ENCODE assay signal across 9 cellular contexts in the genomic region with DNA sequence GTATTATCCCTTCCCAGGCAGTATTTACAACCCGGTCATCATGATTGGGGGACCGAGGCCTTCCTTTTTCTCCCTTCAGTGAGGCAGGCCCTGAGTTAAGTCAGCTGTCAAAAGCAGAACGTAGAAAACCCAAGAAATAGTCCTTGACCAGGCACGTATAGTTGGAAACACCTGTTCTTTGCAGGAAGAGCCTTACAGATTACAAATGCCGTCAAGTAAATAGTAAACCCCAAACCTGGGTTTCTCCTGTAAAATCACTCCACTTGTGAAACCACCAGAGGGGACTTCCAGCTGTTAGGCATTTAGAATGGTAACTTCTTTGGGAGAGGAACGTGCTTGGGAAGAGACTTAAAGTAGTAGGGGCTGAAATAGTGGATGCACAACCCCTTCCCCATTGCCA. TPM values are rescaled to one million over a fixed set of nuclear protein-coding genes. Genes with fewer than 3 reads are reported as not detected.
DNase-seq lines count a peak whose midpoint lies in the region; ATAC-seq and TF ChIP-seq lines count a peak whose summit lies in the region.
"Had no signal": no experiment of that assay in that cellular context is flagged by ENCODE, and none has a peak within 500 bp of the region (broad histone marks: within the 10 kb centered on the region; RNA-seq: fewer than 3 reads in every experiment).

No MANE protein-coding gene starts in this region.

- H3K4me2 ChIP-seq in HCT116 (ENCODE audit: low read length): peak overlapping the region; percentile 87; the same call in 1 of the 2 replicates

- RAD21 ChIA-PET in HCT116 (lab: Charles Lee; ENCODE audit: low non-redundant PET in 1 of 2, low total read pairs in 2 of 2, uncharacterized antibody in 2 of 2, unreplicated experiment in 2 of 2): no interaction called here

- BruUV-seq in HCT116 (replicated peaks; lab: Mats Ljungman, UMichigan): no TSS peak

- TF ChIP-seq CTCF in HCT116 (IDR thresholded peaks at IDR 0.05 in 2 of 3, conservative IDR thresholded peaks at IDR 0.05 in 1 of 3; ENCODE audit: borderline replicate concordance in 1 of 3, insufficient read depth in 1 of 3, low read depth in 2 of 3, low read length in 2 of 3) (no peak), glutamatergic neuron (IDR thresholded peaks at IDR 0.05; ENCODE audit: partially characterized antibody, unreplicated experiment) (no peak)

- intact Hi-C loops in HCT116 (cut with micrococcal nuclease): no loop called here

- H3K4me3 Mint-ChIP-seq in T-cell (peak overlapping the region in 2 of 3 donors; percentile 69 to 76), glutamatergic neuron (ENCODE audit: unreplicated experiment) (peak overlapping the region; percentile 43)

- H3K36me3 Mint-ChIP-seq in T-cell (peaks cover 3% of the 10 kb centered on the region), glutamatergic neuron (ENCODE audit: unreplicated experiment) (peaks cover 5% of the 10 kb centered on the region)

- no peak overlapping the region for H2AFZ ChIP-seq in HCT116 (ENCODE audit: low read depth, low read length, poor library complexity, severe bottlenecking)

- H3K4me1 ChIP-seq in HCT116 (ENCODE audit: control insufficient read depth in 1 of 2, insufficient read depth in 2 of 2, low read length in 2 of 2) (peaks cover 9 to 22% of the 10 kb centered on the region in 2 experiments; a peak in 3 of 4 replicates), skeletal muscle tissue (ENCODE audit: control insufficient read depth in 3 of 3, insufficient read depth in 3 of 3, low read length in 3 of 3) (peaks cover 17 to 28% (median 20%) of the 10 kb centered on the region in 3 donors)

- H3K4me3 ChIP-seq in HCT116 (replicated peaks in 1 of 2; ENCODE audit: low read depth in 1 of 2, low read length in 2 of 2): no peak overlapping the region
- H3K4me3 ChIP-seq in skeletal muscle tissue (ENCODE audit: low read length in 3 of 3): peak overlapping the region in 1 of 3 donors; percentile 87

- TF ChIP-seq RAD21 in HCT116 (IDR thresholded peaks at IDR 0.05; ENCODE audit: low read depth): no peak

- H3K27me3 ChIP-seq in HCT116 (ENCODE audit: insufficient read depth, low read length) (no peaks in the 10 kb centered on the region), skeletal muscle tissue (ENCODE audit: control insufficient read depth in 3 of 3, insufficient read depth in 3 of 3, low read length in 3 of 3) (no peaks in the 10 kb centered on the region)

- H3K9me3 ChIP-seq in HCT116 (ENCODE audit: control insufficient read depth in 1 of 2, insufficient read depth in 1 of 2, low read depth in 1 of 2, low read length in 2 of 2) (peaks cover 0 to 1% of the 10 kb centered on the region in 2 experiments; a peak in 1 of 4 replicates), skeletal muscle tissue (ENCODE audit: control insufficient read depth in 3 of 3, low read length in 3 of 3) (no peaks in the 10 kb centered on the region)

- CTCF ChIA-PET in HCT116 (lab: Charles Lee) (interaction anchor here (1.2 kb wide), 1 partner anchor 312 kb away, joined by 4 read pairs; no protein-coding TSS in a partner anchor), T-cell (lab: Charles Lee) (no interaction called here)

- H3K9me3 Mint-ChIP-seq in T-cell (peaks cover 0 to 4% (median 0%) of the 10 kb centered on the region in 3 donors), glutamatergic neuron (ENCODE audit: unreplicated experiment) (peaks cover 2% of the 10 kb centered on the region)

- no peaks in the 10 kb centered on the region for H3K27me3 Mint-ChIP-seq in T-cell
- H3K27me3 Mint-ChIP-seq in glutamatergic neuron (ENCODE audit: unreplicated experiment): no peaks in the 10 kb centered on the region

- POLR2A ChIA-PET in HCT116 (lab: Charles Lee) (interaction anchor here (0.8 kb wide), 1 partner anchor 10 kb away, joined by 3 read pairs; no protein-coding TSS in a partner anchor), T-cell (lab: Charles Lee) (interaction anchor here (0.6 to 0.9 kb wide), 2 partner anchors 35 to 260 kb away, joined by 3 read pairs; no protein-coding TSS in a partner anchor)

- peaks cover 39% of the 10 kb centered on the region for H3K79me2 ChIP-seq in HCT116 (ENCODE audit: insufficient read depth, low read length)

- H3K27ac Mint-ChIP-seq in T-cell (peak overlapping the region; percentile 77 to 84), glutamatergic neuron (ENCODE audit: unreplicated experiment) (peak overlapping the region; percentile 62)

- no peak for ATAC-seq in HCT116
- ATAC-seq in T-cell (replicated peaks in 1 of 4): no peak

- no peaks in the 10 kb centered on the region for H3K9me2 ChIP-seq in HCT116 (ENCODE audit: insufficient read depth)

- H3K36me3 ChIP-seq in HCT116 (ENCODE audit: control insufficient read depth in 1 of 2, insufficient read depth in 2 of 2, low read length in 2 of 2) (peaks cover 0 to 8% of the 10 kb centered on the region in 2 experiments; a peak in 1 of 4 replicates), skeletal muscle tissue (ENCODE audit: control insufficient read depth in 3 of 3, insufficient read depth in 3 of 3, low read length in 3 of 3) (no peaks in the 10 kb centered on the region)

- no peak for TF ChIP-seq POLR2A in HCT116 (IDR thresholded peaks at IDR 0.05; ENCODE audit: borderline replicate concordance, extremely low read depth, insufficient read depth, insufficient read length)

- H3K9ac ChIP-seq in HCT116 (ENCODE audit: low read length) (peak overlapping the region; percentile 90), skeletal muscle tissue (ENCODE audit: low read depth in 1 of 3, low read length in 3 of 3) (peak overlapping the region in 1 of 3 donors; percentile 78)

- DNase-seq in HCT116 (ENCODE audit: low read depth, low spot score): no peak
- no peak for DNase-seq in T-cell
- no peak for DNase-seq in glutamatergic neuron
- DNase-seq in NCI-H345 treated with DMSO at 0.1 percent for 48 hours (lab: John Stamatoyannopoulos, UW; ENCODE audit: unreplicated experiment): no peak
- DNase-seq in SKM-1 treated with dmso at 0.1 percent for 144 hours (lab: John Stamatoyannopoulos, UW; ENCODE audit: unreplicated experiment): no peak
- DNase-seq in NCI-H748 treated with DMSO at 0.1 percent for 48 hours (lab: John Stamatoyannopoulos, UW): no peak
- DNase-seq in NCI-H82 treated with DMSO at 0.1 percent for 48 hours (lab: John Stamatoyannopoulos, UW; ENCODE audit: unreplicated experiment): no peak
- DNase-seq: activated CD8-positive, alpha-beta memory T cell treated with anti-CD3 and anti-CD28 coated beads, Interleukin-2, amount 50 U/mL, for 48 hours had no signal

- H3K4me1 Mint-ChIP-seq in T-cell (peaks cover 7 to 14% (median 8%) of the 10 kb centered on the region in 3 donors), glutamatergic neuron (ENCODE audit: low read depth, unreplicated experiment) (peaks cover 5% of the 10 kb centered on the region)

- H4K20me1 ChIP-seq in HCT116 (ENCODE audit: insufficient read depth): peaks cover 6% of the 10 kb centered on the region; the same call in 1 of the 2 replicates

- H3K27ac ChIP-seq in HCT116 (ENCODE audit: low read depth, low read length) (peak overlapping the region; percentile 97; the same call in 1 of the 2 replicates), skeletal muscle tissue (ENCODE audit: low read depth, low read length) (peak overlapping the region; percentile 97)

TF ChIP-seq in HCT116, 20 proteins besides CTCF, POLR2A, EP300 and RAD21:
- TF ChIP-seq MAX (IDR thresholded peaks at IDR 0.05) (no peak), CBX3 (IDR thresholded peaks at IDR 0.05; ENCODE audit: low read depth) (no peak), ELF1 (IDR thresholded peaks at IDR 0.05; ENCODE audit: borderline replicate concordance, low read depth) (no peak)

RNA-seq across cellular contexts. Expression of gene BTBD1, which starts 1.0 kb away (rescaled TPM):
- total RNA-seq in HCT116 (2021; ENCODE audit: unreplicated experiment) (80.0 TPM), T-cell (10 to 100 TPM; 34.8 to 38.4 (median 36.2) TPM), glutamatergic neuron (ENCODE audit: unreplicated experiment) (41.9 TPM), skeletal muscle tissue (99.7 TPM)
- 26.7 and 37.1 TPM in 2 replicates for polyA plus RNA-seq in HCT116 (2012)

RNA-seq across cellular contexts. Expression of gene TM6SF1, which starts 39.4 kb away (rescaled TPM):
- total RNA-seq in HCT116 (2021; ENCODE audit: unreplicated experiment): not detected
- not detected in 2 replicates for polyA plus RNA-seq in HCT116 (2012)
- total RNA-seq in T-cell: 1 to 10 TPM in 2 of 5 donors, under 1 TPM in 2, not detected in 1; 0.33 to 2.1 (median 0.84) TPM
- total RNA-seq in glutamatergic neuron (ENCODE audit: unreplicated experiment): not detected
- total RNA-seq in skeletal muscle tissue: 28.7 TPM

RNA-seq across cellular contexts. Expression of gene C15orf40, which starts 56.6 kb away (rescaled TPM):
- total RNA-seq in HCT116 (2021; ENCODE audit: unreplicated experiment) (26.0 TPM), T-cell (10 to 100 TPM; 13.8 to 40.5 (median 37.7) TPM), glutamatergic neuron (ENCODE audit: unreplicated experiment) (29.6 TPM), skeletal muscle tissue (18.3 TPM)
- polyA plus RNA-seq in HCT116 (2012): 37.4 and 55.1 TPM in 2 replicates
